In genomic region chr17:65184235-65184959, GRCh38 we compare ENCODE assay signal across 18 cellular contexts. TPM values are rescaled to one million over a fixed set of nuclear protein-coding genes. Genes with fewer than 3 reads are reported as not detected.
DNase-seq lines count a peak whose midpoint lies in the region; ATAC-seq, FAIRE-seq and TF ChIP-seq lines count a peak whose summit lies in the region.
"Had no signal": no experiment of that assay in that cellular context is flagged by ENCODE, and none has a peak within 500 bp of the region (broad histone marks: within the 10 kb centered on the region; RNA-seq: fewer than 3 reads in every experiment).

No MANE protein-coding gene starts in this region.

- H3K36me3 Mint-ChIP-seq in HFFc6 (ENCODE audit: low read depth) (no peaks in the 10 kb centered on the region), neural crest cell (ENCODE audit: low read depth) (no peaks in the 10 kb centered on the region)
- peaks cover 3% of the 10 kb centered on the region for H3K36me3 Mint-ChIP-seq in effector memory CD8-positive, alpha-beta T cell (ENCODE audit: insufficient read depth)

- H3K27me3 ChIP-seq in BLaER1 treated with 17β-estradiol and CSF1 and Interleukin-3, amounts not matched to agents 10 nM and 100 nM: no peaks in the 10 kb centered on the region
- H3K27me3 ChIP-seq: ovary had no signal

- H3K27ac ChIP-seq in BLaER1 treated with 17β-estradiol and CSF1 and Interleukin-3, amounts not matched to agents 10 nM and 100 nM: no peak overlapping the region
- H3K27ac ChIP-seq: heart left ventricle, ovary, skin epidermis, thoracic aorta had no signal

- peaks cover 4% of the 10 kb centered on the region for H3K27me3 Mint-ChIP-seq in HFFc6 (ENCODE audit: insufficient read depth)
- H3K27me3 Mint-ChIP-seq in effector memory CD8-positive, alpha-beta T cell: no peaks in the 10 kb centered on the region
- H3K27me3 Mint-ChIP-seq in neural crest cell (ENCODE audit: low read depth): peaks cover under 1% of the 10 kb centered on the region

- H3K9me3 Mint-ChIP-seq in HFFc6 (no peaks in the 10 kb centered on the region), neural crest cell (no peaks in the 10 kb centered on the region)
- no peaks in the 10 kb centered on the region for H3K9me3 Mint-ChIP-seq in effector memory CD8-positive, alpha-beta T cell

- TF ChIP-seq POLR2A in GM12892 (IDR thresholded peaks at IDR 0.05; ENCODE audit: low read depth, low read length): no peak

- H3K4me1 Mint-ChIP-seq in HFFc6 (ENCODE audit: low read depth) (peaks cover 49% of the 10 kb centered on the region), neural crest cell (peaks cover 34% of the 10 kb centered on the region)
- H3K4me1 Mint-ChIP-seq in effector memory CD8-positive, alpha-beta T cell (ENCODE audit: low read depth in 2 of 2): peaks cover 47 to 50% of the 10 kb centered on the region in 2 donors

- FAIRE-seq in GM19239 (lab: Jason Lieb, UNC): no peak
- no peak for FAIRE-seq in GM12892 (lab: Jason Lieb, UNC)

- H3K4me1 ChIP-seq in BLaER1 treated with 17β-estradiol and CSF1 and Interleukin-3, amounts not matched to agents 10 nM and 100 nM: peaks cover 18 to 73% (median 53%) of the 10 kb centered on the region in 10 experiments
- no peaks in the 10 kb centered on the region for H3K4me1 ChIP-seq in mucosa of descending colon (ENCODE audit: low read depth)

- peak overlapping the region; percentile 60 for H3K4me3 Mint-ChIP-seq in HFFc6
- H3K4me3 Mint-ChIP-seq in effector memory CD8-positive, alpha-beta T cell: no peak overlapping the region
- no peak overlapping the region for H3K4me3 Mint-ChIP-seq in neural crest cell

- intact Hi-C loops in mucosa of descending colon (cut with DNase I, micrococcal nuclease): no loop called here

- DNase-seq in HFFc6 (no peak), neural crest cell (ENCODE audit: low read depth, low spot score) (no peak), GM03348 (ENCODE audit: low spot score) (no peak), mucosa of descending colon (no peak), GM19239 (ENCODE audit: insufficient read length, low spot score) (no peak), GM12892 (ENCODE audit: insufficient read length) (no peak)
- no peak for DNase-seq in effector memory CD8-positive, alpha-beta T cell
- DNase-seq: activated naive CD4-positive, alpha-beta T cell treated with Interleukin-2 at 50 U/mL for 16 hours; heart left ventricle; midbrain; NCI-H1048; NCI-H2107; NCI-H526 treated with DMSO at 0.1 percent for 48 hours; ovary; stimulated activated CD4-positive, alpha-beta T cell treated with anti-CD3 and anti-CD28 coated beads, Interleukin-4, amount 100 ng/mL, for 4 hours had no signal

- H3K4me2 ChIP-seq in BLaER1 treated with 17β-estradiol and CSF1 and Interleukin-3, amounts not matched to agents 10 nM and 100 nM: peak overlapping the region in 9 of 11 experiments; percentile 7 to 80 (median 31); a peak in 12 of 22 replicates

- H3K4me3 ChIP-seq in BLaER1 treated with 17β-estradiol and CSF1 and Interleukin-3, amounts not matched to agents 10 nM and 100 nM: no peak overlapping the region
- no peak overlapping the region for H3K4me3 ChIP-seq in mucosa of descending colon
- H3K4me3 ChIP-seq: heart left ventricle, ovary, skin epidermis, thoracic aorta had no signal

- TF ChIP-seq CTCF in HFFc6 (IDR thresholded peaks at IDR 0.05) (no peak), neural crest cell (conservative IDR thresholded peaks at IDR 0.05) (no peak), mucosa of descending colon (IDR thresholded peaks at IDR 0.05) (no peak)

- no peaks in the 10 kb centered on the region for H3K9me3 ChIP-seq in BLaER1 treated with 17β-estradiol and CSF1 and Interleukin-3, amounts not matched to agents 10 nM and 100 nM (replicated peaks in 1 of 11)
- no peaks in the 10 kb centered on the region for H3K9me3 ChIP-seq in mucosa of descending colon
- H3K9me3 ChIP-seq: heart left ventricle, ovary, thoracic aorta had no signal

- no peaks in the 10 kb centered on the region for H3K36me3 ChIP-seq in BLaER1 treated with 17β-estradiol and CSF1 and Interleukin-3, amounts not matched to agents 10 nM and 100 nM
- no peaks in the 10 kb centered on the region for H3K36me3 ChIP-seq in mucosa of descending colon (ENCODE audit: low read depth)
- H3K36me3 ChIP-seq: heart left ventricle, ovary, thoracic aorta had no signal

- no peak overlapping the region for H3K9ac ChIP-seq in BLaER1 treated with 17β-estradiol and CSF1 and Interleukin-3, amounts not matched to agents 10 nM and 100 nM

- ATAC-seq in effector memory CD8-positive, alpha-beta T cell (replicated peaks): no peak
- no peak for ATAC-seq in mucosa of descending colon
- ATAC-seq: heart left ventricle had no signal

- H4K20me1 ChIP-seq in BLaER1 treated with 17β-estradiol and CSF1 and Interleukin-3, amounts not matched to agents 10 nM and 100 nM: no peaks in the 10 kb centered on the region

- H3K27ac Mint-ChIP-seq in HFFc6: peak overlapping the region; percentile 39; the same call in 1 of the 2 replicates
- H3K27ac Mint-ChIP-seq in effector memory CD8-positive, alpha-beta T cell: peak overlapping the region; percentile 3 to 94
- H3K27ac Mint-ChIP-seq in neural crest cell (ENCODE audit: unreplicated experiment): peak overlapping the region; percentile 73

RNA-seq across cellular contexts. Expression of gene RGS9, which starts 47.2 kb away (rescaled TPM):
- under 1 TPM; 0.31 to 0.97 (median 0.42) TPM for total RNA-seq in HFFc6 (2021; fragmentation: NEBNext Ultra II Directional; extraction: Animal tissue kit (Norgen Biotek cat#: 25700))
- total RNA-seq in neural crest cell (2.5 and 2.8 TPM in 2 replicates), mucosa of descending colon (10 to 100 TPM in 2 of 3 donors, 1 to 10 TPM in 1; 8.7 to 14.6 (median 13.3) TPM)
- 29.1 TPM for polyA plus RNA-seq in GM12892 (2012; ENCODE audit: missing spikeins)
